In genomic region chr19:49749055-49749716, GRCh38 we compare ENCODE assay signal across 12 cellular contexts. TPM values are rescaled to one million over a fixed set of nuclear protein-coding genes. Genes with fewer than 3 reads are reported as not detected.
DNase-seq lines count a peak whose midpoint lies in the region; ATAC-seq, FAIRE-seq and TF ChIP-seq lines count a peak whose summit lies in the region.
"Had no signal": no experiment of that assay in that cellular context is flagged by ENCODE, and none has a peak within 500 bp of the region (broad histone marks: within the 10 kb centered on the region; RNA-seq: fewer than 3 reads in every experiment).

No MANE protein-coding gene starts in this region.

- 67% methylated on average over 6 of the region's 6 CpGs for WGBS in A549 (ENCODE audit: missing lambda C conversion rate)

- CTCF ChIA-PET in A549 (lab: Yijun Ruan, JAX), result interaction anchor here (0.9 to 2.4 kb wide), 5 partner anchors 8 to 179 kb away, joined by 3 to 12 read pairs (median 3); no protein-coding TSS in a partner anchor

- TF ChIP-seq RAD21 in A549 (conservative IDR thresholded peaks at IDR 0.05 in 1 of 2, IDR thresholded peaks at IDR 0.05 in 1 of 2), result no peak

- H3K9me3 ChIP-seq in A549, result no peaks in the 10 kb centered on the region; the same call in 2 of the 3 replicates
- no peaks in the 10 kb centered on the region for H3K9me3 ChIP-seq in uterus

- H3K27me3 ChIP-seq in H7 (ENCODE audit: control insufficient read depth, insufficient read depth, low read length) (peaks cover 3% of the 10 kb centered on the region; the same call in 1 of the 2 replicates), uterus (no peaks in the 10 kb centered on the region)
- H3K27me3 ChIP-seq: SJCRH30 had no signal

- H3K4me2 ChIP-seq in A549, result no peak overlapping the region

- TF ChIP-seq CTCF in A549 (IDR thresholded peaks at IDR 0.05) (no peak), uterus (IDR thresholded peaks at IDR 0.05) (no peak)

- DNase-seq in A549 (ENCODE audit: low read depth in 1 of 2, low spot score in 1 of 2) (peak in 1 of 2 experiments; percentile 43), H7 (peak; percentile 73), amniotic epithelial cell (ENCODE audit: low read depth) (peak; percentile 53), iPS-NIHi11 (ENCODE audit: low spot score) (peak; percentile 43), NCI-H2171 treated with DMSO at 0.1 percent for 48 hours (lab: John Stamatoyannopoulos, UW) (no peak), uterus (no peak), NCI-H774 (lab: John Stamatoyannopoulos, UW) (no peak)
- DNase-seq in activated T-cell treated with anti-CD3 and anti-CD28 coated beads, Interleukin-2, amount 50 U/mL, for 1 hour, result no peak
- DNase-seq: NCI-H526 treated with DMSO at 0.1 percent for 48 hours; stimulated activated CD4-positive, alpha-beta T cell treated with anti-CD3 and anti-CD28 coated beads, Interleukin-4, amount 100 ng/mL, for 1 hour; stimulated activated naive CD4-positive, alpha-beta T cell treated with Interleukin-2 at 50 U/mL for 16 hours had no signal

- no peak for TF ChIP-seq EP300 in A549 (IDR thresholded peaks at IDR 0.05)

- ATAC-seq in A549, result peak; percentile 43 to 61; a peak in 3 of 6 replicates

- no peaks in the 10 kb centered on the region for H3K4me1 ChIP-seq in A549
- no peaks in the 10 kb centered on the region for H3K4me1 ChIP-seq in uterus
- H3K4me1 ChIP-seq: SJCRH30 had no signal

- H3K27ac ChIP-seq in A549, result no peak overlapping the region
- no peak overlapping the region for H3K27ac ChIP-seq in uterus
- H3K27ac ChIP-seq: SJCRH30 had no signal

- POLR2A ChIA-PET in A549 (lab: Yijun Ruan, JAX), result no interaction called here

- intact Hi-C loops in uterus (cut with DNase I; ENCODE audit: low total_unique reads), result no loop called here

- TF ChIP-seq POLR2A in A549 (IDR thresholded peaks at IDR 0.05; ENCODE audit: low read length), result no peak
- TF ChIP-seq POLR2A in uterus (IDR thresholded peaks at IDR 0.05), result no peak

- no peak for FAIRE-seq in A549 (lab: Jason Lieb, UNC)

- H3K4me3 ChIP-seq in A549 (no peak overlapping the region), H7 (ENCODE audit: insufficient read depth, low read depth, low read length) (no peak overlapping the region), uterus (no peak overlapping the region)
- H3K4me3 ChIP-seq: SJCRH30 had no signal

- H3K36me3 ChIP-seq in H7 (replicated peaks; ENCODE audit: control insufficient read depth, insufficient read depth, low read length) (no peaks in the 10 kb centered on the region), uterus (no peaks in the 10 kb centered on the region)
- H3K36me3 ChIP-seq: SJCRH30 had no signal

TF ChIP-seq in A549, 52 proteins besides CTCF, POLR2A, EP300 and RAD21:
- no peak for TF ChIP-seq ZNF302 (CRISPR knock-in tag; IDR thresholded peaks at IDR 0.05)
- peak; percentile 90 for TF ChIP-seq USF2 (IDR thresholded peaks at IDR 0.05)

RNA-seq across cellular contexts. Expression of gene TSKS, which starts 13.9 kb away (rescaled TPM):
- polyA plus RNA-seq in A549 (2011; rRNA removed) (not detected in 2 replicates), A549 (2017; fragmentation: RNase III; extraction: RNeasy Plus Mini Kit Qiagen cat#74134 plus additional on column Dnase treatment) (not detected in 3 replicates)
- 0.03 TPM in 1 of 2 replicates, not detected in the other for polyA plus RNA-seq in A549 (2012; cell fraction: cytosol; rRNA removed)
- 0.06 TPM in 1 of 2 replicates, not detected in the other for polyA plus RNA-seq in A549 (2012; cell fraction: nucleus; rRNA removed)
- not detected in 2 replicates for polyA minus RNA-seq in A549 (2011; rRNA and poly(A)+ RNA removed)
- 0.24 and 0.52 TPM in 2 replicates for total RNA-seq in H7 (2014; rRNA removed; shearing (Covaris generic))
- 1 to 10 TPM in 1 of 4 donors, under 1 TPM in 1, not detected in 2; 0.28 to 1.9 TPM for total RNA-seq in uterus
- total RNA-seq: SJCRH30 had no signal

RNA-seq across cellular contexts. Expression of gene AP2A1, which starts 17.6 kb away (rescaled TPM):
- 36.6 and 41.6 TPM in 2 replicates for polyA plus RNA-seq in A549 (2011; rRNA removed)
- 68.6 and 83.9 TPM in 2 replicates for polyA plus RNA-seq in A549 (2012; cell fraction: cytosol; rRNA removed)
- 133 and 183 TPM in 2 replicates for polyA plus RNA-seq in A549 (2012; cell fraction: nucleus; rRNA removed)
- polyA plus RNA-seq in A549 (2017; fragmentation: RNase III; extraction: RNeasy Plus Mini Kit Qiagen cat#74134 plus additional on column Dnase treatment), result 53.4 to 62.1 TPM (median 58.6 TPM) in 3 replicates
- polyA minus RNA-seq in A549 (2011; rRNA and poly(A)+ RNA removed), result 58.4 and 76.3 TPM in 2 replicates
- 208 and 249 TPM in 2 replicates for total RNA-seq in H7 (2014; rRNA removed; shearing (Covaris generic))
- total RNA-seq in uterus, result 100 to 1,000 TPM in 1 of 4 donors, 10 to 100 TPM in 3; 47.1 to 114 (median 54.7) TPM

RNA-seq across cellular contexts. Expression of gene CPT1C, which starts 58.3 kb away (rescaled TPM):
- polyA plus RNA-seq in A549 (2011; rRNA removed), result 8.2 and 8.5 TPM in 2 replicates
- polyA plus RNA-seq in A549 (2012; cell fraction: cytosol; rRNA removed), result 15.6 and 16.1 TPM in 2 replicates
- polyA plus RNA-seq in A549 (2012; cell fraction: nucleus; rRNA removed), result 7.5 and 8.5 TPM in 2 replicates
- 13.7 to 17.1 TPM (median 15.4 TPM) in 3 replicates for polyA plus RNA-seq in A549 (2017; fragmentation: RNase III; extraction: RNeasy Plus Mini Kit Qiagen cat#74134 plus additional on column Dnase treatment)
- 2.5 and 3.5 TPM in 2 replicates for polyA minus RNA-seq in A549 (2011; rRNA and poly(A)+ RNA removed)
- 25.8 and 28.9 TPM in 2 replicates for total RNA-seq in H7 (2014; rRNA removed; shearing (Covaris generic))
- total RNA-seq in uterus, result 10 to 100 TPM in 2 of 4 donors, 1 to 10 TPM in 2; 1.5 to 26.6 (median 12.2) TPM

RNA-seq across cellular contexts. Expression of gene ADM5, which starts 59.8 kb away (rescaled TPM):
- polyA plus RNA-seq in A549 (2011; rRNA removed) (2.0 and 2.9 TPM in 2 replicates), A549 (2017; fragmentation: RNase III; extraction: RNeasy Plus Mini Kit Qiagen cat#74134 plus additional on column Dnase treatment) (4.3 to 4.5 TPM (median 4.4 TPM) in 3 replicates)
- 8.7 and 12.1 TPM in 2 replicates for polyA plus RNA-seq in A549 (2012; cell fraction: cytosol; rRNA removed)
- 136 and 166 TPM in 2 replicates for polyA plus RNA-seq in A549 (2012; cell fraction: nucleus; rRNA removed)
- polyA minus RNA-seq in A549 (2011; rRNA and poly(A)+ RNA removed), result 1.4 and 1.5 TPM in 2 replicates
- total RNA-seq in H7 (2014; rRNA removed; shearing (Covaris generic)), result 1.4 and 1.8 TPM in 2 replicates
- 1 to 10 TPM in 3 of 4 donors, not detected in 1; 1.3 to 6.0 (median 1.5) TPM for total RNA-seq in uterus

Comparison
In these comparisons a context has a peak if more than half of its experiments do, and no peak if none do; other contexts are left out.
1. DNase-seq: peak in H7 (single experiment), amniotic epithelial cell (single experiment) and iPS-NIHi11 (single experiment); none in NCI-H2171 treated with DMSO at 0.1 percent for 48 hours (single experiment), activated T-cell treated with anti-CD3 and anti-CD28 coated beads, Interleukin-2, amount 50 U/mL, for 1 hour (single experiment), uterus (0 of 2) and NCI-H774 (single experiment).